In genomic region chr10:50332108-50332846, GRCh38 we compare ENCODE assay signal across 12 cellular contexts.
DNase-seq lines count a peak whose midpoint lies in the region; ATAC-seq and TF ChIP-seq lines count a peak whose summit lies in the region.
"Had no signal": no experiment of that assay in that cellular context is flagged by ENCODE, and none has a peak within 500 bp of the region (broad histone marks: within the 10 kb centered on the region; RNA-seq: fewer than 3 reads in every experiment).

No MANE protein-coding gene starts in this region.

- H3F3A ChIP-seq in smooth muscle cell (ENCODE audit: low read depth): no peaks in the 10 kb centered on the region

- TF ChIP-seq CTCF in right atrium auricular region (IDR thresholded peaks at IDR 0.05) (no peak), smooth muscle cell (IDR thresholded peaks at IDR 0.05; ENCODE audit: borderline replicate concordance, insufficient read depth, poor library complexity, severe bottlenecking) (no peak)

- DNase-seq in left cardiac atrium: no peak
- DNase-seq in right atrium auricular region (ENCODE audit: low spot score): no peak
- peak; percentile 44 for DNase-seq in OCI-M1 (lab: John Stamatoyannopoulos, UW)
- peak; percentile 46 to 52 for DNase-seq in erythroblast (lab: John Stamatoyannopoulos, UW)
- DNase-seq in AG20443 (ENCODE audit: low spot score): no peak
- no peak for DNase-seq in smooth muscle cell (lab: John Stamatoyannopoulos, UW; ENCODE audit: unreplicated experiment)
- DNase-seq: BE2C, Calu3, DMS 273 treated with DMSO at 0.1 percent for 48 hours had no signal

- no peaks in the 10 kb centered on the region for H4K20me1 ChIP-seq in smooth muscle cell (ENCODE audit: low read depth)

- H3K4me3 ChIP-seq in right atrium auricular region: no peak overlapping the region
- H3K4me3 ChIP-seq in smooth muscle cell: no peak overlapping the region

- H3K4me1 ChIP-seq in right atrium auricular region (peaks cover 0 to 11% of the 10 kb centered on the region in 2 donors), smooth muscle cell (ENCODE audit: low read depth) (no peaks in the 10 kb centered on the region)
- H3K4me1 ChIP-seq: BE2C had no signal

- H3K36me3 ChIP-seq in right atrium auricular region (no peaks in the 10 kb centered on the region), smooth muscle cell (ENCODE audit: low read depth) (no peaks in the 10 kb centered on the region)
- H3K36me3 ChIP-seq: BE2C had no signal

- intact Hi-C loops in left cardiac atrium (cut with DNase I): no loop called here

- no peaks in the 10 kb centered on the region for H3K27me3 ChIP-seq in right atrium auricular region
- no peaks in the 10 kb centered on the region for H3K27me3 ChIP-seq in smooth muscle cell (ENCODE audit: low read depth)
- H3K27me3 ChIP-seq: BE2C had no signal

- H2AFZ ChIP-seq in smooth muscle cell (ENCODE audit: low read depth): no peak overlapping the region

- TF ChIP-seq POLR2A in erythroblast (IDR thresholded peaks at IDR 0.05; ENCODE audit: low read length): no peak

- H3K9ac ChIP-seq in smooth muscle cell (ENCODE audit: low read depth): no peak overlapping the region

- H3K9me3 ChIP-seq in right atrium auricular region (no peaks in the 10 kb centered on the region), smooth muscle cell (replicated peaks; ENCODE audit: low read depth) (no peaks in the 10 kb centered on the region)
- H3K9me3 ChIP-seq: BE2C had no signal

- H3K27ac ChIP-seq in right atrium auricular region (no peak overlapping the region), smooth muscle cell (ENCODE audit: low read depth) (no peak overlapping the region)
- H3K27ac ChIP-seq: C4-2B had no signal

- ATAC-seq in left cardiac atrium (peak; percentile 38 to 40), SK-N-SH treated with all-trans-retinoic acid at 6 μM for 48 hours (no peak)
- ATAC-seq: HCT116 had no signal

- 83% methylated on average over 2 of the region's 3 CpGs for WGBS in smooth muscle cell (ENCODE audit: low lambda C conversion rate)

- no peak overlapping the region for H3K4me2 ChIP-seq in smooth muscle cell

- H3K79me2 ChIP-seq in smooth muscle cell (ENCODE audit: low read depth): no peaks in the 10 kb centered on the region

TF ChIP-seq in SK-N-SH treated with all-trans-retinoic acid at 6 μM for 48 hours, 23 proteins besides CTCF, POLR2A, EP300 and RAD21:
- TF ChIP-seq TCF4 (CRISPR knock-in tag; IDR thresholded peaks at IDR 0.05; ENCODE audit: borderline replicate concordance): no peak
- no peak for TF ChIP-seq PATZ1 (CRISPR knock-in tag; IDR thresholded peaks at IDR 0.05; ENCODE audit: borderline replicate concordance)

Comparison
In these comparisons a context has a peak if more than half of its experiments do, and no peak if none do; other contexts are left out.
1. DNase-seq: peak in OCI-M1 (single experiment) and erythroblast (2 of 2); none in left cardiac atrium (single experiment), right atrium auricular region (single experiment), AG20443 (single experiment) and smooth muscle cell (single experiment).